Comparison of ENCODE assay signal across 9 cellular contexts in the genomic region with DNA sequence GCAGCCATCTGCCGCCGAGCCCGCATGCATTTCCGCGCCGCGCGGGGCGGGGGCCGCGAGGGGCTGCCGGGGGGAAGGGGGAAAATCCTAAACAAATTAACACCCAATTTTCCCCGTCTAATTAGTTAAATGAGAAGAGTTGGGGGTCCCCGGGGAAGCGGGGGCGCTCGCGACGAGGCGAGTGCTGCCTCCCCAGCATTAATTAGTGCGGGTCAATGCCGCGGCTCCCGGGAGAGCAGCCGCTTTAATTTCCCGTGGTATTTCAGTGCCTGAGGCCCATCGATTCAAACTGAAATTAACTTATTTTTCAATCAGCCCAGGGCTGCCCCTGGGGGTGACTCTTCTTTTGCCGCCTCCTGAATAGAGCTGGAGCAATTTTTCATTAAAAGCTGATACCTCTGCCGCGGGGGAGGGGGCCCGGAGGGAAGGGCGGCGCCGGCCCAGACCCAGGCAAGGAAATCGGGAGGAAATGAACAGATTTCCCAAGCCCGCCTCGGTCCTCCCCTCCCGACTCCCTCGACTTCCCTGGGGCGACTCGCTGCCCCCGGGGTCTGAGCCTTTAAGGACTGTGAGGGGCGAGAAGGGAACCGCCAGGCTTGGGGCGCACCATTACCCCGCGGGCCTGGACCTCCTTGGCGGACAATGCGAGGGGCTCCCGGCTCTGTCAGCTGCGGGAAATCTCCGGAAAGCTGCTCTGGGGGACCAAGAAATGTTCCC. TPM values are rescaled to one million over a fixed set of nuclear protein-coding genes. Genes with fewer than 3 reads are reported as not detected.
A peak's percentile ranks its signal among the peaks of the same experiment; 100 is the strongest.
DNase-seq lines count a peak whose midpoint lies in the region; ATAC-seq and TF ChIP-seq lines count a peak whose summit lies in the region.
"Had no signal": no experiment of that assay in that cellular context is flagged by ENCODE, and none has a peak within 500 bp of the region (broad histone marks: within the 10 kb centered on the region; RNA-seq: fewer than 3 reads in every experiment).

No MANE protein-coding gene starts in this region.

- H3K27ac ChIP-seq in ascending aorta, result no peak overlapping the region
- no peak overlapping the region for H3K27ac ChIP-seq in left lung
- no peak overlapping the region for H3K27ac ChIP-seq in thymus (ENCODE audit: low read depth)

- H3K27me3 ChIP-seq in ascending aorta (peaks cover 4% of the 10 kb centered on the region), left lung (peaks cover 7 to 42% of the 10 kb centered on the region in 2 donors), thymus (ENCODE audit: control insufficient read depth, insufficient read depth) (peaks cover 12% of the 10 kb centered on the region)

- H3K27ac Mint-ChIP-seq in T-helper 1 cell treated with Interleukin-12 subunit alpha and Interleukin-12 subunit beta and Interleukin-4 antibody, amounts not matched to agents 30 μg/mL and 1 μg/mL, for 36 hours, result no peak overlapping the region

- 8% methylated on average over 52 of the region's 52 CpGs for WGBS in thymus

- TF ChIP-seq CTCF in ascending aorta (IDR thresholded peaks at IDR 0.05) (no peak), left lung (IDR thresholded peaks at IDR 0.05) (no peak)

- H3K36me3 Mint-ChIP-seq in T-helper 1 cell treated with Interleukin-12 subunit alpha and Interleukin-12 subunit beta and Interleukin-4 antibody, amounts not matched to agents 30 μg/mL and 1 μg/mL, for 36 hours (ENCODE audit: low read depth), result no peaks in the 10 kb centered on the region

- H3K36me3 ChIP-seq in ascending aorta, result no peaks in the 10 kb centered on the region
- H3K36me3 ChIP-seq in left lung, result no peaks in the 10 kb centered on the region
- no peaks in the 10 kb centered on the region for H3K36me3 ChIP-seq in thymus (ENCODE audit: control insufficient read depth, insufficient read depth)

- H3K4me3 Mint-ChIP-seq in T-helper 1 cell treated with Interleukin-12 subunit alpha and Interleukin-12 subunit beta and Interleukin-4 antibody, amounts not matched to agents 30 μg/mL and 1 μg/mL, for 36 hours, result peak overlapping the region; percentile 78

- DNase-seq in T-helper 1 cell, result no peak
- DNase-seq in ascending aorta (ENCODE audit: low spot score in 2 of 2), result no peak
- no peak for DNase-seq in left lung
- no peak for DNase-seq in NCI-H1105 treated with DMSO at 0.1 percent for 48 hours (lab: John Stamatoyannopoulos, UW)
- DNase-seq in stimulated activated naive CD4-positive, alpha-beta T cell treated with Interleukin-2 at 50 U/mL for 16 hours (lab: John Stamatoyannopoulos, UW), result no peak

- peaks cover 5 to 10% of the 10 kb centered on the region in 2 donors for H3K4me1 ChIP-seq in ascending aorta
- peaks cover 0 to 16% of the 10 kb centered on the region in 2 donors for H3K4me1 ChIP-seq in left lung
- H3K4me1 ChIP-seq in thymus (ENCODE audit: control insufficient read depth, insufficient read depth, low read length), result peaks cover 8% of the 10 kb centered on the region

- H3K4me1 Mint-ChIP-seq in T-helper 1 cell treated with Interleukin-12 subunit alpha and Interleukin-12 subunit beta and Interleukin-4 antibody, amounts not matched to agents 30 μg/mL and 1 μg/mL, for 36 hours (ENCODE audit: low read depth), result no peaks in the 10 kb centered on the region

- H3K9me3 ChIP-seq in ascending aorta, result no peaks in the 10 kb centered on the region
- H3K9me3 ChIP-seq in left lung, result no peaks in the 10 kb centered on the region
- H3K9me3 ChIP-seq in thymus (ENCODE audit: control insufficient read depth), result no peaks in the 10 kb centered on the region

- ATAC-seq in left lung (peak; percentile 28), GM18868 (IDR thresholded peaks at IDR 0.05; ENCODE audit: unreplicated experiment) (no peak)

- no peaks in the 10 kb centered on the region for H3K9me3 Mint-ChIP-seq in T-helper 1 cell treated with Interleukin-12 subunit alpha and Interleukin-12 subunit beta and Interleukin-4 antibody, amounts not matched to agents 30 μg/mL and 1 μg/mL, for 36 hours

- intact Hi-C loops in ascending aorta (cut with DNase I), result no loop called here
- intact Hi-C loops in left lung (cut with DNase I), result loop anchor here in 1 of 2 donors (5.0 kb wide), 1 partner anchor 151 kb away; no protein-coding TSS in a partner anchor

- H3K27me3 Mint-ChIP-seq in T-helper 1 cell treated with Interleukin-12 subunit alpha and Interleukin-12 subunit beta and Interleukin-4 antibody, amounts not matched to agents 30 μg/mL and 1 μg/mL, for 36 hours (ENCODE audit: low read depth), result peaks cover 34% of the 10 kb centered on the region

- H3K4me3 ChIP-seq in ascending aorta (peak overlapping the region; percentile 64 to 81), left lung (peak overlapping the region; percentile 46 to 48), thymus (ENCODE audit: low read length) (peak overlapping the region; percentile 64)

RNA-seq across cellular contexts. Expression of gene VSX2, which starts 18.9 kb away (rescaled TPM):
- total RNA-seq in ascending aorta (not detected), left lung (not detected)
- polyA plus RNA-seq in thymus, result 0.14 TPM
- total RNA-seq: pulmonary artery endothelial cell had no signal

RNA-seq across cellular contexts. Expression of gene ABCD4, which starts 44.6 kb away (rescaled TPM):
- total RNA-seq in ascending aorta (137 TPM), left lung (10 to 100 TPM; 37.0 to 41.1 TPM)
- 95.7 TPM for polyA plus RNA-seq in thymus
